Comparison of ENCODE assay signal across 19 cellular contexts in genomic region chr2:124668161-124668560, GRCh38.
"Had no signal": no experiment of that assay in that cellular context is flagged by ENCODE, and none has a peak within 500 bp of the region (broad histone marks: within the 10 kb centered on the region; RNA-seq: fewer than 3 reads in every experiment).

No MANE protein-coding gene starts in this region.

- H3K27me3 ChIP-seq: adrenal gland, colonic mucosa, esophagus muscularis mucosa, uterus had no signal

- H3K4me3 ChIP-seq: adrenal gland, colonic mucosa, esophagus muscularis mucosa, lower lobe of right lung, smooth muscle cell, uterus had no signal

- DNase-seq: activated CD4-positive, alpha-beta T cell treated with anti-CD3 and anti-CD28 coated beads, Interleukin-2, amount 50 U/mL, for 4 hours; activated CD8-positive, alpha-beta memory T cell treated with anti-CD3 and anti-CD28 coated beads, Interleukin-2, amount 50 U/mL, for 48 hours; activated naive CD4-positive, alpha-beta T cell; activated T-cell treated with anti-CD3 and anti-CD28 coated beads, Interleukin-2, amount 50 U/mL, for 4 hours; adrenal gland; colonic mucosa; kidney; lower lobe of right lung; naive B cell; nucleus accumbens; stimulated activated CD4-positive, alpha-beta T cell treated with anti-CD3 and anti-CD28 coated beads, Interleukin-15, amount 100 ng/mL, for 24 hours; stimulated activated naive B cell treated with anti-CD40 and anti-IgM and Interleukin-4, amounts not matched to agents 10 μg/mL and 1 μg/mL and 100 μg/mL, for 72 hours; trophoblast cell; uterus had no signal

- H3K36me3 ChIP-seq: adrenal gland, colonic mucosa, esophagus muscularis mucosa, lower lobe of right lung, uterus had no signal

- H3K9me3 ChIP-seq: adrenal gland, colonic mucosa, esophagus muscularis mucosa, lower lobe of right lung, uterus had no signal

- ATAC-seq: activated T-cell treated with anti-CD3 and anti-CD28 coated beads, Interleukin-2, amount 50 U/mL, for 4 hours; left lobe of liver; lower lobe of right lung; sciatic nerve; stimulated activated naive B cell treated with anti-CD40 and anti-IgM and Interleukin-4, amounts not matched to agents 10 μg/mL and 1 μg/mL and 100 μg/mL, for 72 hours; WTC11 had no signal
